Comparison of ENCODE assay signal across 25 cellular contexts in the genomic region with DNA sequence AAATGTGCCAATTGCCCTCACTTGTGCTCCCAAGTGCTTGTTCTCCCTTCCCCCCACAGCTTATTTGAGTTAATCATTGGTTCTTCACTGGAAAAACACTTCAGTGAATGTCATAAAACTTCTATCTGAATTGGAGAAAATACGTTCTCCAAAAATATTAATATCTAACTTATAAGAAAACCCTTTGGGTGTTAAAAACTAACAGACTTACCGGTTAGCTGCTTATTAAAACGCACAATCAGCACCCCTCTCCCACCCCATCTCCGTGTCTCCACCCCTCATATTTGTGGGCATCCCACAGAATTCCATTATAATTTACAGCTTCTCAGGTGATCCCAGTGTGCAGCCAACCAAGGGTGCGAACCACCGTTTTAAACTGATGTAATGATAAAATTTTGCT.
"Had no signal": no experiment of that assay in that cellular context is flagged by ENCODE, and none has a peak within 500 bp of the region (broad histone marks: within the 10 kb centered on the region; RNA-seq: fewer than 3 reads in every experiment).

No MANE protein-coding gene starts in this region.

- ATAC-seq: left colon; left ventricle myocardium superior; lower lobe of right lung; mucosa of descending colon; natural killer cell treated with Interleukin-12 subunit alpha and Interleukin-12 subunit beta and Interleukin-15 and Interleukin-18, amount 100 ng/mL, for 72 hours; sciatic nerve; stimulated activated naive CD8-positive, alpha-beta T cell treated with anti-CD3 and anti-CD28 coated beads, Interleukin-15, amount 100 ng/mL, for 72 hours had no signal

- H3K4me3 Mint-ChIP-seq: naive B cell; natural killer cell treated with Interleukin-12 subunit alpha and Interleukin-12 subunit beta and Interleukin-15 and Interleukin-18, amount 100 ng/mL, for 72 hours; neural progenitor cell; stimulated activated naive CD8-positive, alpha-beta T cell treated with anti-CD3 and anti-CD28 coated beads, Interleukin-15, amount 100 ng/mL, for 72 hours had no signal

- DNase-seq: cortex of kidney; effector CD4-positive, alpha-beta T cell; head of caudate nucleus; kidney; left colon; left ventricle myocardium superior; lower lobe of right lung; mucosa of descending colon; naive B cell; stimulated activated CD4-positive, alpha-beta T cell treated with anti-CD3 and anti-CD28 coated beads, Interleukin-12 subunit alpha, Interleukin-12 subunit beta, amount 100 ng/mL, for 4 hours; stimulated activated CD4-positive, alpha-beta T cell treated with anti-CD3 and anti-CD28 coated beads, Interleukin-1b, Interleukin-23, amount 100 ng/mL, for 48 hours; stimulated activated CD4-positive, alpha-beta T cell treated with anti-CD3 and anti-CD28 coated beads, Interleukin-4, amount 100 ng/mL, for 1 hour; stimulated activated CD8-positive, alpha-beta memory T cell treated with anti-CD3 and anti-CD28 coated beads, Interleukin-4, amount 100 ng/mL, for 48 hours; stimulated activated naive CD4-positive, alpha-beta T cell; stimulated activated naive CD8-positive, alpha-beta T cell treated with anti-CD3 and anti-CD28 coated beads, Interleukin-15, amount 100 ng/mL, for 72 hours; trophoblast cell had no signal

- H3K27ac ChIP-seq: lower lobe of right lung, neural progenitor cell, parathyroid adenoma, right atrium auricular region, suprapubic skin, vagina had no signal

- H3K9me3 Mint-ChIP-seq: naive B cell; natural killer cell treated with Interleukin-12 subunit alpha and Interleukin-12 subunit beta and Interleukin-15 and Interleukin-18, amount 100 ng/mL, for 72 hours; stimulated activated naive CD8-positive, alpha-beta T cell treated with anti-CD3 and anti-CD28 coated beads, Interleukin-15, amount 100 ng/mL, for 72 hours had no signal

- H3K27me3 ChIP-seq: neural progenitor cell, right atrium auricular region, suprapubic skin, vagina had no signal

- H3K27me3 Mint-ChIP-seq: naive B cell; natural killer cell treated with Interleukin-12 subunit alpha and Interleukin-12 subunit beta and Interleukin-15 and Interleukin-18, amount 100 ng/mL, for 72 hours; progenitor cell of endocrine pancreas; stimulated activated naive CD8-positive, alpha-beta T cell treated with anti-CD3 and anti-CD28 coated beads, Interleukin-15, amount 100 ng/mL, for 72 hours had no signal

- H3K4me3 ChIP-seq: lower lobe of right lung, mucosa of descending colon, neural progenitor cell, right atrium auricular region, smooth muscle cell, suprapubic skin, vagina had no signal

- H3K27ac Mint-ChIP-seq: naive B cell; natural killer cell treated with Interleukin-12 subunit alpha and Interleukin-12 subunit beta and Interleukin-15 and Interleukin-18, amount 100 ng/mL, for 72 hours; neural progenitor cell; progenitor cell of endocrine pancreas; stimulated activated naive CD8-positive, alpha-beta T cell treated with anti-CD3 and anti-CD28 coated beads, Interleukin-15, amount 100 ng/mL, for 72 hours had no signal

- H3K4me1 Mint-ChIP-seq: naive B cell; stimulated activated naive CD8-positive, alpha-beta T cell treated with anti-CD3 and anti-CD28 coated beads, Interleukin-15, amount 100 ng/mL, for 72 hours had no signal

- H3K36me3 Mint-ChIP-seq: naive B cell; natural killer cell treated with Interleukin-12 subunit alpha and Interleukin-12 subunit beta and Interleukin-15 and Interleukin-18, amount 100 ng/mL, for 72 hours had no signal
